Comparison of ENCODE assay signal across 17 cellular contexts in the genomic region with DNA sequence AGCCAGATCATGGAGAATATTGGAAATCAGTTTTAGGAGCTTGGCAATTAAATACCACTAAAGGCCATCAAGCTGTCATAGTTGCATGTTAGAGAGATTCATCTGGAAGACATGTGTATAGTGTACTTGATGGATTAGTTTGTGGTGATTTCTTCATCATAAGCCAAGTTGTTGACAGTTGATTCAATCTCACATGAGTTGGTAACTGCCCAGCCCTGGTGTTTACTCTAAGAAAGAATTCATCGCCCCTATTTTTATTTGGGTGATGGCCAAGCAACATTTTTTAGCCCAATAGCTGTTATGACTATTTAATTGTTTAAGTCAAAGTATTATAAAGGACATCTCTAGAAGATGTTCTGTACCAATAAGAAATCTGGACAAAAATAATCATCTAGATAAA.
"Had no signal": no experiment of that assay in that cellular context is flagged by ENCODE, and none has a peak within 500 bp of the region (broad histone marks: within the 10 kb centered on the region; RNA-seq: fewer than 3 reads in every experiment).

No MANE protein-coding gene starts in this region.

- H3K9me3 ChIP-seq: lower lobe of right lung, neutrophil, pancreas, thoracic aorta, upper lobe of right lung had no signal

- H3K27ac ChIP-seq: lower lobe of right lung, neutrophil, pancreas, thoracic aorta, upper lobe of right lung, WERI-Rb-1 had no signal

- DNase-seq: activated CD4-positive, alpha-beta memory T cell treated with anti-CD3 and anti-CD28 coated beads, Interleukin-2, amount 10 ng/mL, durations not matched to agents 7 days and 5 days; activated CD8-positive, alpha-beta memory T cell treated with anti-CD3 and anti-CD28 coated beads, Interleukin-2, amount 10 ng/mL, durations not matched to agents 7 days and 5 days; activated naive CD4-positive, alpha-beta T cell; activated naive CD8-positive, alpha-beta T cell treated with anti-CD3 and anti-CD28 coated beads for 36 hours; amygdala; caudate nucleus; endodermal cell; erythroblast; left cardiac atrium; lower lobe of right lung; pancreas; stimulated activated naive B cell treated with anti-CD40 and anti-IgM and Interleukin-4, amounts not matched to agents 10 μg/mL and 1 μg/mL and 100 μg/mL, for 72 hours; SW 1271; upper lobe of right lung; WERI-Rb-1 had no signal

- H3K27me3 ChIP-seq: neutrophil, upper lobe of right lung had no signal

- H3K4me3 ChIP-seq: lower lobe of right lung, pancreas, thoracic aorta, upper lobe of right lung had no signal

- H3K36me3 ChIP-seq: lower lobe of right lung, neutrophil, pancreas, thoracic aorta, upper lobe of right lung, WERI-Rb-1 had no signal
